ENCODE assay signal across 7 cellular contexts in the genomic region with DNA sequence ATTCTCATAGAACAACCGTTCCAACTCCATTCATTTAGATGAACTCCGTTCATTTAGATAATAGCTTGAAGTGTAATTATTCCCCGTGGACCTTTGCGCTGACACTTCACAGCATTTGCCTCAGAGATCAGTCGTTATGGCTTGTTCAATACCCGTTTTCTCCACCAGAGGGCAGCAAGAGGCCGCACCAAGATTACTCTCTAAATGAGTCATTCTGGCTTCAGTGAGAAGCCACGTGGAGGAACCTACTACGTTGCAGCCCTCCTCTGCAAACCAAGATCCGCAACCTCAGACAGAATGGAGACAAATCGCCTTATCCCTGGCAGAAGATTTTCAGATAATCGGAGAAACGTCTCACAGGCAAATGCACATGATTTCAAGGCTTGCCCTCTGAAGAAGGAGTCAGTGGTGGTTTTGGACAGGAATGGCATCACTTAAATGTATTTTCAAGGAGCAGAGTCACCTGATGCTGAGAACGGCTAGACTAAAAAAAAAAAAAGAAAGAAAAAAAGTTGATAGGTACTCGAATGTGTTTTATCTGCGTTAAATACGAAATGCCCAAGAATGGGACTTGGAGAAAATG.
A peak's percentile ranks its signal among the peaks of the same experiment; 100 is the strongest.
DNase-seq lines count a peak whose midpoint lies in the region; ATAC-seq and TF ChIP-seq lines count a peak whose summit lies in the region.

No MANE protein-coding gene starts in this region.

- ATAC-seq in HG02870 (IDR thresholded peaks at IDR 0.05; ENCODE audit: unreplicated experiment) (peak; percentile 91), T-helper 17 cell (peak; percentile 100)

- 20% methylated on average over 17 of the region's 17 CpGs for WGBS in hepatocyte (ENCODE audit: low lambda C conversion rate, missing lambda C conversion rate)

- no peaks in the 10 kb centered on the region for H3K4me1 Mint-ChIP-seq in T-helper 17 cell

- DNase-seq in GM13977 (ENCODE audit: low spot score) (peak; percentile 84), NCI-H146 (lab: John Stamatoyannopoulos, UW) (peak; percentile 77), T-helper 17 cell (peak; percentile 57 to 81 (median 65)), anterior cingulate cortex (lab: John Stamatoyannopoulos, UW) (peak in 57 of 58 donors; percentile 8 to 93 (median 75)), hepatocyte (ENCODE audit: low spot score) (peak; percentile 89), skeletal muscle cell (ENCODE audit: low read depth) (peak; percentile 52)

- peak; percentile 74 for TF ChIP-seq CTCF in GM13977 (IDR thresholded peaks at IDR 0.05; ENCODE audit: extremely low read depth, insufficient read depth, missing control alignments)
- TF ChIP-seq CTCF in hepatocyte (IDR thresholded peaks at IDR 0.05; ENCODE audit: poor library complexity), result peak; percentile 93

- H3K79me2 ChIP-seq in hepatocyte, result no peaks in the 10 kb centered on the region

- H3K36me3 ChIP-seq in hepatocyte (replicated peaks; ENCODE audit: insufficient read depth, low read depth), result no peaks in the 10 kb centered on the region

- H3K9me2 ChIP-seq in hepatocyte (replicated peaks; ENCODE audit: insufficient read depth), result no peaks in the 10 kb centered on the region

- H3K27ac ChIP-seq in hepatocyte, result peak overlapping the region; percentile 86

- no peak overlapping the region for H2AFZ ChIP-seq in hepatocyte

- H3K9me3 ChIP-seq in T-helper 17 cell (ENCODE audit: control insufficient read depth, low read length, poor library complexity, severe bottlenecking) (no peaks in the 10 kb centered on the region), hepatocyte (ENCODE audit: low read depth) (no peaks in the 10 kb centered on the region)

- H3K36me3 Mint-ChIP-seq in T-helper 17 cell (ENCODE audit: low read depth), result no peaks in the 10 kb centered on the region

- no peak overlapping the region for H3K4me3 ChIP-seq in hepatocyte
- no peak overlapping the region for H3K4me3 ChIP-seq in skeletal muscle cell (ENCODE audit: low read depth, low read length)

- no peak overlapping the region for H3K27ac Mint-ChIP-seq in T-helper 17 cell

- in situ Hi-C loops in GM13977 (cut with MboI; ENCODE audit: low pct_unique_long_range_greater_than_20kb, low sequenced_read_pairs, unreplicated experiment), result no loop called here

- H3K4me2 ChIP-seq in hepatocyte, result peak overlapping the region; percentile 58

- no peaks in the 10 kb centered on the region for H3K27me3 Mint-ChIP-seq in T-helper 17 cell

- H3K27me3 ChIP-seq in hepatocyte, result no peaks in the 10 kb centered on the region

- no peak overlapping the region for H3K4me3 Mint-ChIP-seq in T-helper 17 cell

- peaks cover 6% of the 10 kb centered on the region for H3K4me1 ChIP-seq in hepatocyte (ENCODE audit: insufficient read depth)

- no peaks in the 10 kb centered on the region for H4K20me1 ChIP-seq in hepatocyte (ENCODE audit: insufficient read depth, poor library complexity, severe bottlenecking)
